In genomic region chr9:83965350-83966208, GRCh38 we compare ENCODE assay signal across 9 cellular contexts. TPM values are rescaled to one million over a fixed set of nuclear protein-coding genes. Genes with fewer than 3 reads are reported as not detected.
DNase-seq lines count a peak whose midpoint lies in the region; ATAC-seq, FAIRE-seq and TF ChIP-seq lines count a peak whose summit lies in the region.
"Had no signal": no experiment of that assay in that cellular context is flagged by ENCODE, and none has a peak within 500 bp of the region (broad histone marks: within the 10 kb centered on the region; RNA-seq: fewer than 3 reads in every experiment).

No MANE protein-coding gene starts in this region.

- H3K9ac ChIP-seq in GM23248: peak overlapping the region; percentile 47; the same call in 1 of the 2 replicates
- H3K9ac ChIP-seq in keratinocyte (ENCODE audit: control insufficient read depth, extremely low read depth, insufficient read depth, low read length): no peak overlapping the region

- intact Hi-C loops in head of caudate nucleus (cut with DNase I): no loop called here

- no peaks in the 10 kb centered on the region for H4K20me1 ChIP-seq in GM23248 (ENCODE audit: insufficient read depth)
- peaks cover 2% of the 10 kb centered on the region for H4K20me1 ChIP-seq in keratinocyte (ENCODE audit: control insufficient read depth, extremely low read depth, insufficient read depth, low read length)

- no peaks in the 10 kb centered on the region for H3K9me3 ChIP-seq in BE2C
- no peaks in the 10 kb centered on the region for H3K9me3 ChIP-seq in GM23248 (ENCODE audit: low read depth)
- no peaks in the 10 kb centered on the region for H3K9me3 ChIP-seq in T-helper 17 cell (ENCODE audit: control insufficient read depth, low read length, poor library complexity, severe bottlenecking)
- no peaks in the 10 kb centered on the region for H3K9me3 ChIP-seq in keratinocyte (ENCODE audit: control insufficient read depth, low read depth, low read length)

- H3K4me1 Mint-ChIP-seq in T-helper 17 cell: peaks cover 18% of the 10 kb centered on the region

- H3K79me2 ChIP-seq in GM23248 (ENCODE audit: insufficient read depth) (peaks cover 32% of the 10 kb centered on the region), keratinocyte (ENCODE audit: control insufficient read depth, insufficient read depth, low read length) (no peaks in the 10 kb centered on the region)

- H3K27me3 ChIP-seq in BE2C: no peaks in the 10 kb centered on the region
- no peaks in the 10 kb centered on the region for H3K27me3 ChIP-seq in GM23248 (replicated peaks; ENCODE audit: insufficient read depth)
- no peaks in the 10 kb centered on the region for H3K27me3 ChIP-seq in keratinocyte (ENCODE audit: control insufficient read depth, extremely low read depth, insufficient read depth, low read length)

- peak overlapping the region; percentile 78 for H3K27ac Mint-ChIP-seq in T-helper 17 cell

- no peak overlapping the region for H2AFZ ChIP-seq in GM23248
- H2AFZ ChIP-seq in keratinocyte (ENCODE audit: control insufficient read depth, low read length): no peak overlapping the region

- peaks cover 6% of the 10 kb centered on the region for H3K36me3 Mint-ChIP-seq in T-helper 17 cell (ENCODE audit: low read depth)

- no peaks in the 10 kb centered on the region for H3K9me1 ChIP-seq in keratinocyte (ENCODE audit: control insufficient read depth, extremely low read depth, insufficient read depth, low read length)

- H3K36me3 ChIP-seq in BE2C (peaks cover 40% of the 10 kb centered on the region), GM23248 (ENCODE audit: low read depth) (peaks cover 47% of the 10 kb centered on the region), keratinocyte (ENCODE audit: control insufficient read depth in 2 of 2, extremely low read depth in 1 of 2, insufficient read depth in 2 of 2, low read length in 2 of 2) (peaks cover 6 to 9% of the 10 kb centered on the region in 2 experiments)

- in situ Hi-C loops in GM23248 (cut with MboI): no loop called here

- peak overlapping the region; percentile 60 for H3K4me3 Mint-ChIP-seq in T-helper 17 cell

- H3K27ac ChIP-seq in GM23248: peak overlapping the region; percentile 80
- peak overlapping the region; percentile 3 for H3K27ac ChIP-seq in keratinocyte (ENCODE audit: control insufficient read depth, insufficient read depth, low read length)

- no peaks in the 10 kb centered on the region for H3K9me2 ChIP-seq in GM23248 (ENCODE audit: insufficient read depth)

- H3F3A ChIP-seq in GM23248 (ENCODE audit: insufficient read depth): peaks cover 62% of the 10 kb centered on the region

- H3K4me1 ChIP-seq in BE2C (peaks cover 21% of the 10 kb centered on the region), GM23248 (ENCODE audit: insufficient read depth) (peaks cover 35% of the 10 kb centered on the region), keratinocyte (ENCODE audit: control insufficient read depth, extremely low read depth, insufficient read depth, low read length) (peaks cover 10% of the 10 kb centered on the region)

- H3K4me2 ChIP-seq in GM23248 (ENCODE audit: unreplicated experiment): no peak overlapping the region
- no peak overlapping the region for H3K4me2 ChIP-seq in keratinocyte (ENCODE audit: control insufficient read depth, extremely low read depth, insufficient read depth, low read depth, low read length)

- DNase-seq in BE2C (peak; percentile 53), GM23248 (no peak), T-helper 17 cell (no peak), keratinocyte (ENCODE audit: low read depth, low spot score) (no peak), RKO (ENCODE audit: low spot score) (no peak), head of caudate nucleus (no peak)

- H3K27me3 Mint-ChIP-seq in T-helper 17 cell: no peaks in the 10 kb centered on the region

- TF ChIP-seq CTCF in BE2C (IDR thresholded peaks at IDR 0.05; ENCODE audit: low read depth, low read length): no peak
- no peak for TF ChIP-seq CTCF in keratinocyte (optimal IDR thresholded peaks at IDR 0.05 in 1 of 3, IDR thresholded peaks at IDR 0.05 in 1 of 3, conservative IDR thresholded peaks at IDR 0.05 in 1 of 3; ENCODE audit: extremely low read depth in 1 of 3, insufficient read depth in 2 of 3, low read length in 3 of 3)

- no peak overlapping the region for H3K4me3 ChIP-seq in BE2C (ENCODE audit: low read depth, low read length)
- H3K4me3 ChIP-seq in GM23248: no peak overlapping the region
- H3K4me3 ChIP-seq in keratinocyte (ENCODE audit: control insufficient read depth in 2 of 3, extremely low read depth in 1 of 3, insufficient read depth in 2 of 3, low read depth in 1 of 3, low read length in 3 of 3): no peak overlapping the region

- dilution Hi-C loops in keratinocyte (cut with MboI; ENCODE audit: extremely low pct_ligation_motif_present, low sequenced_read_pairs): no loop called here

- WGBS in GM23248 (ENCODE audit: low coverage in 1 of 2, low lambda C conversion rate in 2 of 2, missing lambda C conversion rate in 2 of 2), 2 experiments: 56% methylated on average over 11 of the region's 11 CpGs

- ATAC-seq in T-helper 17 cell (peak; percentile 42), GM21390 (IDR thresholded peaks at IDR 0.05; ENCODE audit: unreplicated experiment) (no peak), HG03521 (IDR thresholded peaks at IDR 0.05; ENCODE audit: unreplicated experiment) (no peak)

- FAIRE-seq in keratinocyte (lab: Jason Lieb, UNC): no peak
- FAIRE-seq: colon had no signal

RNA-seq across cellular contexts. Expression of gene HNRNPK, which starts 14.4 kb away (rescaled TPM):
- polyA plus RNA-seq in BE2C (2012; ENCODE audit: insufficient read depth, insufficient read length, low read depth): 396 TPM
- 416 and 500 TPM in 2 replicates for total RNA-seq in GM23248 (2014; rRNA removed; shearing (Covaris generic))
- polyA plus RNA-seq in GM23248 (2016; fragmentation: Nextera tagmentation; extraction: Ambion mirVana) (369 and 370 TPM in 2 replicates), keratinocyte (410 to 661 TPM (median 484 TPM) in 3 replicates)
- 100 to 1,000 TPM; 612 to 613 TPM for total RNA-seq in T-helper 17 cell
- 1,011 TPM for polyA plus RNA-seq in keratinocyte (2011; ENCODE audit: low read depth)
- 374 and 482 TPM in 2 replicates for polyA plus RNA-seq in keratinocyte (2011; cell fraction: cytosol; rRNA removed)
- 501 and 560 TPM in 2 replicates for polyA plus RNA-seq in keratinocyte (2011; cell fraction: nucleus; rRNA removed)
- 325 and 537 TPM in 2 replicates for polyA plus RNA-seq in keratinocyte (2012; ENCODE audit: low replicate concordance)
- 321 to 527 TPM (median 344 TPM) in 3 replicates for polyA minus RNA-seq in keratinocyte
- polyA minus RNA-seq in keratinocyte (2011; cell fraction: cytosol; rRNA and poly(A)+ RNA removed): 341 TPM
- polyA minus RNA-seq in keratinocyte (2011; cell fraction: nucleus; rRNA and poly(A)+ RNA removed): 222 and 346 TPM in 2 replicates

RNA-seq across cellular contexts. Expression of gene RMI1, which starts 15.0 kb away (rescaled TPM):
- polyA plus RNA-seq in BE2C (2012; ENCODE audit: insufficient read depth, insufficient read length, low read depth): 2.3 TPM
- total RNA-seq in GM23248 (2014; rRNA removed; shearing (Covaris generic)): 5.1 and 5.7 TPM in 2 replicates
- polyA plus RNA-seq in GM23248 (2016; fragmentation: Nextera tagmentation; extraction: Ambion mirVana) (8.8 and 9.0 TPM in 2 replicates), keratinocyte (0.97 to 3.6 TPM (median 1.1 TPM) in 3 replicates)
- total RNA-seq in T-helper 17 cell: 1 to 10 TPM in 1 of 2 donors, under 1 TPM in 1; 0.89 to 2.7 TPM
- 1.1 TPM for polyA plus RNA-seq in keratinocyte (2011; ENCODE audit: low read depth)
- 1.3 and 2.1 TPM in 2 replicates for polyA plus RNA-seq in keratinocyte (2011; cell fraction: cytosol; rRNA removed)
- 2.0 and 2.5 TPM in 2 replicates for polyA plus RNA-seq in keratinocyte (2011; cell fraction: nucleus; rRNA removed)
- 1.8 and 5.3 TPM in 2 replicates for polyA plus RNA-seq in keratinocyte (2012; ENCODE audit: low replicate concordance)
- polyA minus RNA-seq in keratinocyte: 0.82 to 3.9 TPM (median 0.96 TPM) in 3 replicates
- polyA minus RNA-seq in keratinocyte (2011; cell fraction: cytosol; rRNA and poly(A)+ RNA removed): 2.3 TPM
- 0.74 and 3.2 TPM in 2 replicates for polyA minus RNA-seq in keratinocyte (2011; cell fraction: nucleus; rRNA and poly(A)+ RNA removed)

RNA-seq across cellular contexts. Expression of gene KIF27, which starts 44.3 kb away (rescaled TPM):
- polyA plus RNA-seq in BE2C (2012; ENCODE audit: insufficient read depth, insufficient read length, low read depth): 0.80 TPM
- total RNA-seq in GM23248 (2014; rRNA removed; shearing (Covaris generic)): 2.5 and 3.5 TPM in 2 replicates
- 1.6 and 1.8 TPM in 2 replicates for polyA plus RNA-seq in GM23248 (2016; fragmentation: Nextera tagmentation; extraction: Ambion mirVana)
- 1 to 10 TPM; 4.9 to 7.2 TPM for total RNA-seq in T-helper 17 cell
- polyA plus RNA-seq in keratinocyte: 1.0 to 2.2 TPM (median 1.6 TPM) in 3 replicates
- polyA plus RNA-seq in keratinocyte (2011; ENCODE audit: low read depth): 16.7 TPM
- polyA plus RNA-seq in keratinocyte (2011; cell fraction: cytosol; rRNA removed): 0.55 and 1.2 TPM in 2 replicates
- 2.6 and 4.3 TPM in 2 replicates for polyA plus RNA-seq in keratinocyte (2011; cell fraction: nucleus; rRNA removed)
- 1.2 and 3.7 TPM in 2 replicates for polyA plus RNA-seq in keratinocyte (2012; ENCODE audit: low replicate concordance)
- polyA minus RNA-seq in keratinocyte: 1.2 to 4.6 TPM (median 1.5 TPM) in 3 replicates
- polyA minus RNA-seq in keratinocyte (2011; cell fraction: cytosol; rRNA and poly(A)+ RNA removed): 1.2 TPM
- 3.7 and 5.5 TPM in 2 replicates for polyA minus RNA-seq in keratinocyte (2011; cell fraction: nucleus; rRNA and poly(A)+ RNA removed)
